In the genomic region with DNA sequence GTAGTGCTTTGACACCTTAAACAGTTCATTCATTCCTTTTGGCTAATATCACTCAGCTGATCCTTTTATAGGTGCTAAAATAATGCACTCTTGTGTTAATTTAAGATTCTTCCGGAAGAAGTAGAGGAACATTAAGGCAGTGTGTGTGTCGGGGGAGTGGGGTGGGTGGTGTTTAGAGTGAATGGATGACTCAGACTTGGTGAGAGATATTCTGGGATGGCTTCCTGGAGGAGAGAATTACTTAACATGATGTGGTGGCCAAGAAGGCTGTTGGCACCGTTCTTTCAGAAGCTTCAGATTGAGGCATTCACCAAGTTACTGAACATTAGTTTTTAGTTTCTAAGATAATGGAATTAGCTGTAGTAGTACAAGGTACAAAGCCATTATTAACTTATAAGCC, we compare ENCODE assay signal across 13 cellular contexts.
A peak's percentile ranks its signal among the peaks of the same experiment; 100 is the strongest.
DNase-seq lines count a peak whose midpoint lies in the region; ATAC-seq and TF ChIP-seq lines count a peak whose summit lies in the region.
"Had no signal": no experiment of that assay in that cellular context is flagged by ENCODE, and none has a peak within 500 bp of the region (broad histone marks: within the 10 kb centered on the region; RNA-seq: fewer than 3 reads in every experiment).

No MANE protein-coding gene starts in this region.

- ATAC-seq in SK-N-SH treated with all-trans-retinoic acid at 6 μM for 48 hours = peak; percentile 31; the same call in 2 of the 3 replicates
- no peak for ATAC-seq in GM21529 (IDR thresholded peaks at IDR 0.05; ENCODE audit: unreplicated experiment)
- ATAC-seq: naive thymus-derived CD8-positive, alpha-beta T cell; stimulated activated memory B cell treated with anti-CD40 and anti-IgM and Interleukin-4, amounts not matched to agents 10 μg/mL and 1 μg/mL and 100 μg/mL, for 72 hours had no signal

- TF ChIP-seq CTCF in fibroblast of villous mesenchyme (IDR thresholded peaks at IDR 0.05; ENCODE audit: insufficient read depth, low read depth, low read length) = no peak

- no peak overlapping the region for H3K4me3 ChIP-seq in fibroblast of villous mesenchyme (ENCODE audit: low read depth, low read length)
- no peak overlapping the region for H3K4me3 ChIP-seq in skeletal muscle cell (ENCODE audit: low read depth, low read length)

- peak; percentile 80 for DNase-seq in ELR (ENCODE audit: low read depth)
- DNase-seq in fibroblast of villous mesenchyme (ENCODE audit: low read depth) = peak; percentile 14
- DNase-seq in skeletal muscle cell (ENCODE audit: low read depth) = peak; percentile 13
- no peak for DNase-seq in KG1 (lab: John Stamatoyannopoulos, UW)
- no peak for DNase-seq in SW480 (ENCODE audit: low spot score)
- no peak for DNase-seq in activated T-cell treated with anti-CD3 and anti-CD28 coated beads for 4 hours
- DNase-seq: activated CD4-positive, CD25-positive, alpha-beta regulatory T cell treated with anti-CD3 and anti-CD28 coated beads, Interleukin-2, amount 50 U/mL, for 72 hours; naive thymus-derived CD8-positive, alpha-beta T cell; NCI-H2107; SHP77 treated with DMSO at 0.1 percent for 48 hours had no signal

TF ChIP-seq in SK-N-SH treated with all-trans-retinoic acid at 6 μM for 48 hours, 23 proteins besides CTCF, POLR2A, EP300 and RAD21:
- TF ChIP-seq, protein P1, sequence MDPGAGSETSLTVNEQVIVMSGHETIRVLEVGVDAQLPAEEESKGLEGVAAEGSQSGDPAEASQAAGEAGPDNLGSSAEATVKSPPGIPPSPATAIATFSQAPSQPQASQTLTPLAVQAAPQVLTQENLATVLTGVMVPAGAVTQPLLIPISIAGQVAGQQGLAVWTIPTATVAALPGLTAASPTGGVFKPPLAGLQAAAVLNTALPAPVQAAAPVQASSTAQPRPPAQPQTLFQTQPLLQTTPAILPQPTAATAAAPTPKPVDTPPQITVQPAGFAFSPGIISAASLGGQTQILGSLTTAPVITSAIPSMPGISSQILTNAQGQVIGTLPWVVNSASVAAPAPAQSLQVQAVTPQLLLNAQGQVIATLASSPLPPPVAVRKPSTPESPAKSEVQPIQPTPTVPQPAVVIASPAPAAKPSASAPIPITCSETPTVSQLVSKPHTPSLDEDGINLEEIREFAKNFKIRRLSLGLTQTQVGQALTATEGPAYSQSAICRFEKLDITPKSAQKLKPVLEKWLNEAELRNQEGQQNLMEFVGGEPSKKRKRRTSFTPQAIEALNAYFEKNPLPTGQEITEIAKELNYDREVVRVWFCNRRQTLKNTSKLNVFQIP (CRISPR knock-in tag; IDR thresholded peaks at IDR 0.05; ENCODE audit: borderline replicate concordance, low read depth) = no peak
- TF ChIP-seq TOX (CRISPR knock-in tag; IDR thresholded peaks at IDR 0.05; ENCODE audit: borderline replicate concordance) = no peak
- TF ChIP-seq TCF4 (CRISPR knock-in tag; IDR thresholded peaks at IDR 0.05; ENCODE audit: borderline replicate concordance) = no peak
- TF ChIP-seq, protein P2, sequence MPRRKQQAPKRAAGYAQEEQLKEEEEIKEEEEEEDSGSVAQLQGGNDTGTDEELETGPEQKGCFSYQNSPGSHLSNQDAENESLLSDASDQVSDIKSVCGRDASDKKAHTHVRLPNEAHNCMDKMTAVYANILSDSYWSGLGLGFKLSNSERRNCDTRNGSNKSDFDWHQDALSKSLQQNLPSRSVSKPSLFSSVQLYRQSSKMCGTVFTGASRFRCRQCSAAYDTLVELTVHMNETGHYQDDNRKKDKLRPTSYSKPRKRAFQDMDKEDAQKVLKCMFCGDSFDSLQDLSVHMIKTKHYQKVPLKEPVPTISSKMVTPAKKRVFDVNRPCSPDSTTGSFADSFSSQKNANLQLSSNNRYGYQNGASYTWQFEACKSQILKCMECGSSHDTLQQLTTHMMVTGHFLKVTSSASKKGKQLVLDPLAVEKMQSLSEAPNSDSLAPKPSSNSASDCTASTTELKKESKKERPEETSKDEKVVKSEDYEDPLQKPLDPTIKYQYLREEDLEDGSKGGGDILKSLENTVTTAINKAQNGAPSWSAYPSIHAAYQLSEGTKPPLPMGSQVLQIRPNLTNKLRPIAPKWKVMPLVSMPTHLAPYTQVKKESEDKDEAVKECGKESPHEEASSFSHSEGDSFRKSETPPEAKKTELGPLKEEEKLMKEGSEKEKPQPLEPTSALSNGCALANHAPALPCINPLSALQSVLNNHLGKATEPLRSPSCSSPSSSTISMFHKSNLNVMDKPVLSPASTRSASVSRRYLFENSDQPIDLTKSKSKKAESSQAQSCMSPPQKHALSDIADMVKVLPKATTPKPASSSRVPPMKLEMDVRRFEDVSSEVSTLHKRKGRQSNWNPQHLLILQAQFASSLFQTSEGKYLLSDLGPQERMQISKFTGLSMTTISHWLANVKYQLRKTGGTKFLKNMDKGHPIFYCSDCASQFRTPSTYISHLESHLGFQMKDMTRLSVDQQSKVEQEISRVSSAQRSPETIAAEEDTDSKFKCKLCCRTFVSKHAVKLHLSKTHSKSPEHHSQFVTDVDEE (CRISPR knock-in tag; IDR thresholded peaks at IDR 0.05) = no peak
- TF ChIP-seq, protein P3, sequence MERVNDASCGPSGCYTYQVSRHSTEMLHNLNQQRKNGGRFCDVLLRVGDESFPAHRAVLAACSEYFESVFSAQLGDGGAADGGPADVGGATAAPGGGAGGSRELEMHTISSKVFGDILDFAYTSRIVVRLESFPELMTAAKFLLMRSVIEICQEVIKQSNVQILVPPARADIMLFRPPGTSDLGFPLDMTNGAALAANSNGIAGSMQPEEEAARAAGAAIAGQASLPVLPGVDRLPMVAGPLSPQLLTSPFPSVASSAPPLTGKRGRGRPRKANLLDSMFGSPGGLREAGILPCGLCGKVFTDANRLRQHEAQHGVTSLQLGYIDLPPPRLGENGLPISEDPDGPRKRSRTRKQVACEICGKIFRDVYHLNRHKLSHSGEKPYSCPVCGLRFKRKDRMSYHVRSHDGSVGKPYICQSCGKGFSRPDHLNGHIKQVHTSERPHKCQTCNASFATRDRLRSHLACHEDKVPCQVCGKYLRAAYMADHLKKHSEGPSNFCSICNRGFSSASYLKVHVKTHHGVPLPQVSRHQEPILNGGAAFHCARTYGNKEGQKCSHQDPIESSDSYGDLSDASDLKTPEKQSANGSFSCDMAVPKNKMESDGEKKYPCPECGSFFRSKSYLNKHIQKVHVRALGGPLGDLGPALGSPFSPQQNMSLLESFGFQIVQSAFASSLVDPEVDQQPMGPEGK (CRISPR knock-in tag; IDR thresholded peaks at IDR 0.05; ENCODE audit: borderline replicate concordance) = no peak
- no peak for TF ChIP-seq ARNTL (CRISPR knock-in tag; IDR thresholded peaks at IDR 0.05; ENCODE audit: borderline replicate concordance, low read depth)
- TF ChIP-seq ZNF8 (CRISPR knock-in tag; IDR thresholded peaks at IDR 0.05) = no peak
- TF ChIP-seq ZFP3 (CRISPR knock-in tag; IDR thresholded peaks at IDR 0.05) = no peak
TF ChIP-seq in SK-N-SH treated with all-trans-retinoic acid at 6 μM for 48 hours: peak in this region for 0.

Comparison
In these comparisons a context has a peak if more than half of its experiments do, and no peak if none do; other contexts are left out.
1. DNase-seq: peak in ELR (single experiment), fibroblast of villous mesenchyme (single experiment) and skeletal muscle cell (single experiment); none in KG1 (single experiment), SW480 (single experiment) and activated T-cell treated with anti-CD3 and anti-CD28 coated beads for 4 hours (single experiment).